ENCODE assay signal across 9 cellular contexts in genomic region chr9:136700959-136701664, GRCh38. TPM values are rescaled to one million over a fixed set of nuclear protein-coding genes. Genes with fewer than 3 reads are reported as not detected.
DNase-seq lines count a peak whose midpoint lies in the region; ATAC-seq, FAIRE-seq and TF ChIP-seq lines count a peak whose summit lies in the region.
"Had no signal": no experiment of that assay in that cellular context is flagged by ENCODE, and none has a peak within 500 bp of the region (broad histone marks: within the 10 kb centered on the region; RNA-seq: fewer than 3 reads in every experiment).

No MANE protein-coding gene starts in this region.

- H3K79me2 ChIP-seq in HepG2 (ENCODE audit: insufficient read depth, low read length) = no peaks in the 10 kb centered on the region

- 66% methylated on average over 12 of the region's 37 CpGs for WGBS in HepG2 (ENCODE audit: low lambda C conversion rate)

- no peak overlapping the region for H2AFZ ChIP-seq in HepG2 (ENCODE audit: low read length)

- no peaks in the 10 kb centered on the region for H3K9me3 ChIP-seq in BLaER1
- H3K9me3 ChIP-seq in HepG2 (ENCODE audit: low read length) = no peaks in the 10 kb centered on the region

- H3K27ac ChIP-seq in BLaER1 (peak overlapping the region; percentile 72), HepG2 (ENCODE audit: extremely low read length, insufficient read depth, low read length) (no peak overlapping the region)

- no peak for TF ChIP-seq RAD21 in HepG2 (CRISPR knock-in tag; IDR thresholded peaks at IDR 0.05)

- no peaks in the 10 kb centered on the region for H3K36me3 ChIP-seq in BLaER1
- H3K36me3 ChIP-seq in HepG2 (replicated peaks in 1 of 2; ENCODE audit: control insufficient read depth in 1 of 2, insufficient read depth in 2 of 2, low read length in 2 of 2) = no peaks in the 10 kb centered on the region

- H3K4me3 ChIP-seq in BLaER1 (peak overlapping the region; percentile 53), HepG2 (replicated peaks in 1 of 3; ENCODE audit: insufficient read depth in 1 of 3, low read depth in 2 of 3, low read length in 3 of 3) (no peak overlapping the region)

- no peaks in the 10 kb centered on the region for H3K27me3 ChIP-seq in BLaER1
- H3K27me3 ChIP-seq in HepG2 (ENCODE audit: control insufficient read depth in 1 of 2, insufficient read depth in 2 of 2, low read length in 2 of 2) = peaks cover 5 to 22% of the 10 kb centered on the region in 2 experiments; a peak in 4 of 5 replicates

- CTCF ChIA-PET in HepG2 (lab: Yijun Ruan, JAX; ENCODE audit: low intra/inter-chr PET ratio, low total read pairs) = no interaction called here

- no peaks in the 10 kb centered on the region for H4K20me1 ChIP-seq in BLaER1
- H4K20me1 ChIP-seq in HepG2 (ENCODE audit: insufficient read depth, low read length) = no peaks in the 10 kb centered on the region

- TF ChIP-seq CTCF in HepG2 (CRISPR knock-in tag; IDR thresholded peaks at IDR 0.05) = no peak

- peak overlapping the region; percentile 72 for H3K9ac ChIP-seq in BLaER1
- H3K9ac ChIP-seq in HepG2 (ENCODE audit: insufficient read depth, low read depth, low read length) = no peak overlapping the region

- ATAC-seq in GM21786 (IDR thresholded peaks at IDR 0.05; ENCODE audit: unreplicated experiment) (peak; percentile 63), HepG2 (no peak)
- peak; percentile 96 to 98 for ATAC-seq in activated CD4-positive, CD25-positive, alpha-beta regulatory T cell treated with anti-CD3 and anti-CD28 coated beads, Interleukin-2, amount 50 U/mL, for 24 hours
- peak; percentile 96 for ATAC-seq in stimulated activated naive CD8-positive, alpha-beta T cell treated with anti-CD3 and anti-CD28 coated beads, Interleukin-15, Interleukin-2, amounts not matched to agents 100 U/mL and 50 U/mL, for 24 hours

- H3K4me1 ChIP-seq in BLaER1 (peaks cover 97% of the 10 kb centered on the region), HepG2 (ENCODE audit: insufficient read depth, low read length) (peaks cover 44% of the 10 kb centered on the region)

- TF ChIP-seq POLR2A in HepG2 (IDR thresholded peaks at IDR 0.05; ENCODE audit: insufficient read depth in 1 of 2, low read depth in 2 of 2, low read length in 2 of 2) = no peak

- H3K4me2 ChIP-seq in BLaER1 = peak overlapping the region; percentile 90
- H3K4me2 ChIP-seq in HepG2 (ENCODE audit: low read depth, low read length) = no peak overlapping the region

- DNase-seq in glomerular visceral epithelial cell (ENCODE audit: extremely low spot score) (peak; percentile 25), DMS114 treated with DMSO at 0.1 percent for 48 hours (lab: John Stamatoyannopoulos, UW; ENCODE audit: unreplicated experiment) (no peak), SKM-1 (lab: John Stamatoyannopoulos, UW; ENCODE audit: unreplicated experiment) (no peak), HepG2 (ENCODE audit: low spot score) (no peak)
- peak; percentile 76 for DNase-seq in stimulated activated naive CD8-positive, alpha-beta T cell treated with anti-CD3 and anti-CD28 coated beads, Interleukin-15, Interleukin-2, amounts not matched to agents 100 U/mL and 50 U/mL, for 24 hours

- TF ChIP-seq EP300 in HepG2 (IDR thresholded peaks at IDR 0.05; ENCODE audit: low read depth in 2 of 2, low read length in 2 of 2) = no peak
- TF ChIP-seq EP300 in HepG2 (CRISPR knock-in tag; IDR thresholded peaks at IDR 0.05; ENCODE audit: borderline replicate concordance) = no peak

- intact Hi-C loops in HepG2 (cut with micrococcal nuclease; ENCODE audit: unreplicated experiment) = no loop called here

- no peak for FAIRE-seq in HepG2 (lab: Jason Lieb, UNC)
- FAIRE-seq: TTC549 had no signal

- POLR2A ChIA-PET in HepG2 (lab: Yijun Ruan, JAX) = no interaction called here

- in situ Hi-C loops in HepG2 (cut with HindIII; ENCODE audit: extremely low pct_ligation_motif_present, low pct_unique_long_range_greater_than_20kb) = no loop called here

- BruUV-seq in HepG2 (replicated peaks; lab: Mats Ljungman, UMichigan) = no TSS peak

RNA-seq across cellular contexts. Expression of gene DIPK1B, which starts 11.3 kb away (rescaled TPM):
- 0.18 and 0.28 TPM in 2 replicates for total RNA-seq in HepG2 (2016; rRNA removed; fragmentation: Illumina TruSeq; extraction: Trizol)
- 0.91 and 1.1 TPM in 2 replicates for total RNA-seq in HepG2 (2016; cell fraction: cytosol; rRNA removed; fragmentation: Illumina TruSeq; extraction: Trizol; ENCODE audit: low read depth)
- 0.28 and 0.41 TPM in 2 replicates for total RNA-seq in HepG2 (2016; cell fraction: insoluble cytoplasmic fraction; rRNA removed; fragmentation: Illumina TruSeq; extraction: Trizol)
- total RNA-seq in HepG2 (2016; cell fraction: membrane; rRNA removed; fragmentation: Illumina TruSeq; extraction: Trizol) = 0.99 and 1.2 TPM in 2 replicates
- 0.16 TPM in 1 of 2 replicates, not detected in the other for total RNA-seq in HepG2 (2016; cell fraction: nucleus; rRNA removed; fragmentation: Illumina TruSeq; extraction: Trizol)
- 3.9 and 7.2 TPM in 2 replicates for polyA plus RNA-seq in HepG2 (2011; rRNA removed)
- 4.8 and 7.5 TPM in 2 replicates for polyA plus RNA-seq in HepG2 (2011; cell fraction: cytosol; rRNA removed)
- 17.3 and 19.2 TPM in 2 replicates for polyA plus RNA-seq in HepG2 (2011; cell fraction: nucleus; rRNA removed)
- polyA plus RNA-seq in HepG2 (2012) = 3.2 TPM in 2 replicates
- polyA plus RNA-seq in HepG2 (2016; cell fraction: cytosol; fragmentation: Illumina TruSeq; extraction: Trizol; ENCODE audit: low read depth) = 1.3 TPM in 2 replicates
- polyA plus RNA-seq in HepG2 (2016; cell fraction: insoluble cytoplasmic fraction; fragmentation: Illumina TruSeq; extraction: Trizol; ENCODE audit: low read depth) = 0.28 and 0.45 TPM in 2 replicates
- polyA plus RNA-seq in HepG2 (2016; cell fraction: membrane; fragmentation: Illumina TruSeq; extraction: Trizol; ENCODE audit: low read depth) = 1.1 TPM in 2 replicates
- 0.56 and 0.57 TPM in 2 replicates for polyA plus RNA-seq in HepG2 (2016; cell fraction: nucleus; fragmentation: Illumina TruSeq; extraction: Trizol; ENCODE audit: insufficient read depth, low read depth)
- 0.07 and 7.1 TPM in 2 replicates for polyA minus RNA-seq in HepG2 (2011; rRNA and poly(A)+ RNA removed; ENCODE audit: low replicate concordance)
- polyA minus RNA-seq in HepG2 (2011; cell fraction: cytosol; rRNA and poly(A)+ RNA removed) = 2.7 and 3.6 TPM in 2 replicates
- 1.2 TPM in 2 replicates for polyA minus RNA-seq in HepG2 (2011; cell fraction: nucleus; rRNA and poly(A)+ RNA removed)

RNA-seq across cellular contexts. Expression of gene AGPAT2, which starts 13.9 kb away (rescaled TPM):
- total RNA-seq in HepG2 (2016; rRNA removed; fragmentation: Illumina TruSeq; extraction: Trizol) = 2.5 and 3.9 TPM in 2 replicates
- 5.2 and 5.9 TPM in 2 replicates for total RNA-seq in HepG2 (2016; cell fraction: cytosol; rRNA removed; fragmentation: Illumina TruSeq; extraction: Trizol; ENCODE audit: low read depth)
- total RNA-seq in HepG2 (2016; cell fraction: insoluble cytoplasmic fraction; rRNA removed; fragmentation: Illumina TruSeq; extraction: Trizol) = 2.1 and 3.5 TPM in 2 replicates
- 6.3 and 6.7 TPM in 2 replicates for total RNA-seq in HepG2 (2016; cell fraction: membrane; rRNA removed; fragmentation: Illumina TruSeq; extraction: Trizol)
- 3.1 and 3.9 TPM in 2 replicates for total RNA-seq in HepG2 (2016; cell fraction: nucleus; rRNA removed; fragmentation: Illumina TruSeq; extraction: Trizol)
- polyA plus RNA-seq in HepG2 (2011; rRNA removed) = 25.8 and 33.0 TPM in 2 replicates
- 34.1 and 37.6 TPM in 2 replicates for polyA plus RNA-seq in HepG2 (2011; cell fraction: cytosol; rRNA removed)
- 32.1 and 35.6 TPM in 2 replicates for polyA plus RNA-seq in HepG2 (2011; cell fraction: nucleus; rRNA removed)
- polyA plus RNA-seq in HepG2 (2012) = 9.3 and 10.6 TPM in 2 replicates
- 8.4 and 9.1 TPM in 2 replicates for polyA plus RNA-seq in HepG2 (2016; cell fraction: cytosol; fragmentation: Illumina TruSeq; extraction: Trizol; ENCODE audit: low read depth)
- polyA plus RNA-seq in HepG2 (2016; cell fraction: insoluble cytoplasmic fraction; fragmentation: Illumina TruSeq; extraction: Trizol; ENCODE audit: low read depth) = 3.6 and 3.8 TPM in 2 replicates
- 9.7 and 9.8 TPM in 2 replicates for polyA plus RNA-seq in HepG2 (2016; cell fraction: membrane; fragmentation: Illumina TruSeq; extraction: Trizol; ENCODE audit: low read depth)
- 8.2 and 8.4 TPM in 2 replicates for polyA plus RNA-seq in HepG2 (2016; cell fraction: nucleus; fragmentation: Illumina TruSeq; extraction: Trizol; ENCODE audit: insufficient read depth, low read depth)
- polyA minus RNA-seq in HepG2 (2011; rRNA and poly(A)+ RNA removed; ENCODE audit: low replicate concordance) = 34.1 and 96.5 TPM in 2 replicates
- polyA minus RNA-seq in HepG2 (2011; cell fraction: cytosol; rRNA and poly(A)+ RNA removed) = 12.3 and 17.9 TPM in 2 replicates
- 6.1 and 6.2 TPM in 2 replicates for polyA minus RNA-seq in HepG2 (2011; cell fraction: nucleus; rRNA and poly(A)+ RNA removed)

RNA-seq across cellular contexts. Expression of gene EGFL7, which starts 38.4 kb away (rescaled TPM):
- total RNA-seq in HepG2 (2016; rRNA removed; fragmentation: Illumina TruSeq; extraction: Trizol) = 0.20 TPM in 1 of 2 replicates, not detected in the other
- total RNA-seq in HepG2 (2016; cell fraction: cytosol; rRNA removed; fragmentation: Illumina TruSeq; extraction: Trizol; ENCODE audit: low read depth) = 0.61 and 0.88 TPM in 2 replicates
- 0.19 and 0.32 TPM in 2 replicates for total RNA-seq in HepG2 (2016; cell fraction: insoluble cytoplasmic fraction; rRNA removed; fragmentation: Illumina TruSeq; extraction: Trizol)
- 0.59 and 0.93 TPM in 2 replicates for total RNA-seq in HepG2 (2016; cell fraction: membrane; rRNA removed; fragmentation: Illumina TruSeq; extraction: Trizol)
- total RNA-seq in HepG2 (2016; cell fraction: nucleus; rRNA removed; fragmentation: Illumina TruSeq; extraction: Trizol) = 0.40 TPM in 1 of 2 replicates, not detected in the other
- 5.1 and 10.3 TPM in 2 replicates for polyA plus RNA-seq in HepG2 (2011; rRNA removed)
- 7.6 and 12.5 TPM in 2 replicates for polyA plus RNA-seq in HepG2 (2011; cell fraction: cytosol; rRNA removed)
- 20.6 and 22.6 TPM in 2 replicates for polyA plus RNA-seq in HepG2 (2011; cell fraction: nucleus; rRNA removed)
- polyA plus RNA-seq in HepG2 (2012) = 1.6 and 2.3 TPM in 2 replicates
- 0.54 and 0.89 TPM in 2 replicates for polyA plus RNA-seq in HepG2 (2016; cell fraction: cytosol; fragmentation: Illumina TruSeq; extraction: Trizol; ENCODE audit: low read depth)
- 0.20 and 0.56 TPM in 2 replicates for polyA plus RNA-seq in HepG2 (2016; cell fraction: insoluble cytoplasmic fraction; fragmentation: Illumina TruSeq; extraction: Trizol; ENCODE audit: low read depth)
- 0.68 and 0.72 TPM in 2 replicates for polyA plus RNA-seq in HepG2 (2016; cell fraction: membrane; fragmentation: Illumina TruSeq; extraction: Trizol; ENCODE audit: low read depth)
- not detected in 2 replicates for polyA plus RNA-seq in HepG2 (2016; cell fraction: nucleus; fragmentation: Illumina TruSeq; extraction: Trizol; ENCODE audit: insufficient read depth, low read depth)
- polyA minus RNA-seq in HepG2 (2011; rRNA and poly(A)+ RNA removed; ENCODE audit: low replicate concordance) = 3.6 and 4.7 TPM in 2 replicates
- polyA minus RNA-seq in HepG2 (2011; cell fraction: cytosol; rRNA and poly(A)+ RNA removed) = 3.1 and 3.3 TPM in 2 replicates
- 1.9 and 3.0 TPM in 2 replicates for polyA minus RNA-seq in HepG2 (2011; cell fraction: nucleus; rRNA and poly(A)+ RNA removed)

RNA-seq across cellular contexts. Expression of gene LCN10, which starts 41.6 kb away (rescaled TPM):
- total RNA-seq in HepG2 (2016; rRNA removed; fragmentation: Illumina TruSeq; extraction: Trizol) = 0.14 and 0.53 TPM in 2 replicates
- total RNA-seq in HepG2 (2016; cell fraction: cytosol; rRNA removed; fragmentation: Illumina TruSeq; extraction: Trizol; ENCODE audit: low read depth) = not detected in 2 replicates
- total RNA-seq in HepG2 (2016; cell fraction: insoluble cytoplasmic fraction; rRNA removed; fragmentation: Illumina TruSeq; extraction: Trizol) = 0.13 and 0.19 TPM in 2 replicates
- total RNA-seq in HepG2 (2016; cell fraction: membrane; rRNA removed; fragmentation: Illumina TruSeq; extraction: Trizol) = 0.34 TPM in 2 replicates
- total RNA-seq in HepG2 (2016; cell fraction: nucleus; rRNA removed; fragmentation: Illumina TruSeq; extraction: Trizol) = 0.22 TPM in 1 of 2 replicates, not detected in the other
- polyA plus RNA-seq in HepG2 (2011; rRNA removed) = 0.61 and 0.84 TPM in 2 replicates
- polyA plus RNA-seq in HepG2 (2011; cell fraction: cytosol; rRNA removed) = 0.82 and 1.0 TPM in 2 replicates
- 0.85 and 1.8 TPM in 2 replicates for polyA plus RNA-seq in HepG2 (2011; cell fraction: nucleus; rRNA removed)
- polyA plus RNA-seq in HepG2 (2012) = 1.5 and 1.8 TPM in 2 replicates
- polyA plus RNA-seq in HepG2 (2016; cell fraction: cytosol; fragmentation: Illumina TruSeq; extraction: Trizol; ENCODE audit: low read depth) = 0.18 and 0.24 TPM in 2 replicates
- 0.27 and 0.43 TPM in 2 replicates for polyA plus RNA-seq in HepG2 (2016; cell fraction: insoluble cytoplasmic fraction; fragmentation: Illumina TruSeq; extraction: Trizol; ENCODE audit: low read depth)
- polyA plus RNA-seq in HepG2 (2016; cell fraction: membrane; fragmentation: Illumina TruSeq; extraction: Trizol; ENCODE audit: low read depth) = 0.15 and 0.43 TPM in 2 replicates
- polyA plus RNA-seq in HepG2 (2016; cell fraction: nucleus; fragmentation: Illumina TruSeq; extraction: Trizol; ENCODE audit: insufficient read depth, low read depth) = 0.41 and 0.74 TPM in 2 replicates
- 0.30 and 1.0 TPM in 2 replicates for polyA minus RNA-seq in HepG2 (2011; rRNA and poly(A)+ RNA removed; ENCODE audit: low replicate concordance)
- not detected in 2 replicates for polyA minus RNA-seq in HepG2 (2011; cell fraction: cytosol; rRNA and poly(A)+ RNA removed)
- polyA minus RNA-seq in HepG2 (2011; cell fraction: nucleus; rRNA and poly(A)+ RNA removed) = not detected in 2 replicates

RNA-seq across cellular contexts. Expression of gene LCN6, which starts 47.2 kb away (rescaled TPM):
- total RNA-seq in HepG2 (2016; rRNA removed; fragmentation: Illumina TruSeq; extraction: Trizol) = not detected in 2 replicates
- not detected in 2 replicates for total RNA-seq in HepG2 (2016; cell fraction: cytosol; rRNA removed; fragmentation: Illumina TruSeq; extraction: Trizol; ENCODE audit: low read depth)
- total RNA-seq in HepG2 (2016; cell fraction: insoluble cytoplasmic fraction; rRNA removed; fragmentation: Illumina TruSeq; extraction: Trizol) = not detected in 2 replicates
- total RNA-seq in HepG2 (2016; cell fraction: membrane; rRNA removed; fragmentation: Illumina TruSeq; extraction: Trizol) = not detected in 2 replicates
- total RNA-seq in HepG2 (2016; cell fraction: nucleus; rRNA removed; fragmentation: Illumina TruSeq; extraction: Trizol) = not detected in 2 replicates
- not detected in 2 replicates for polyA plus RNA-seq in HepG2 (2011; rRNA removed)
- polyA plus RNA-seq in HepG2 (2011; cell fraction: cytosol; rRNA removed) = not detected in 2 replicates
- not detected in 2 replicates for polyA plus RNA-seq in HepG2 (2011; cell fraction: nucleus; rRNA removed)
- polyA plus RNA-seq in HepG2 (2012) = not detected in 2 replicates
- not detected in 2 replicates for polyA plus RNA-seq in HepG2 (2016; cell fraction: cytosol; fragmentation: Illumina TruSeq; extraction: Trizol; ENCODE audit: low read depth)
- polyA plus RNA-seq in HepG2 (2016; cell fraction: insoluble cytoplasmic fraction; fragmentation: Illumina TruSeq; extraction: Trizol; ENCODE audit: low read depth) = not detected in 2 replicates
- polyA plus RNA-seq in HepG2 (2016; cell fraction: membrane; fragmentation: Illumina TruSeq; extraction: Trizol; ENCODE audit: low read depth) = not detected in 2 replicates
- polyA plus RNA-seq in HepG2 (2016; cell fraction: nucleus; fragmentation: Illumina TruSeq; extraction: Trizol; ENCODE audit: insufficient read depth, low read depth) = not detected in 2 replicates
- not detected in 2 replicates for polyA minus RNA-seq in HepG2 (2011; rRNA and poly(A)+ RNA removed; ENCODE audit: low replicate concordance)
- polyA minus RNA-seq in HepG2 (2011; cell fraction: cytosol; rRNA and poly(A)+ RNA removed) = not detected in 2 replicates
- polyA minus RNA-seq in HepG2 (2011; cell fraction: nucleus; rRNA and poly(A)+ RNA removed) = not detected in 2 replicates

Comparison
In these comparisons a context has a peak if more than half of its experiments do, and no peak if none do; other contexts are left out.
1. DNase-seq: peak in glomerular visceral epithelial cell (single experiment) and stimulated activated naive CD8-positive, alpha-beta T cell treated with anti-CD3 and anti-CD28 coated beads, Interleukin-15, Interleukin-2, amounts not matched to agents 100 U/mL and 50 U/mL, for 24 hours (single experiment); none in DMS114 treated with DMSO at 0.1 percent for 48 hours (single experiment), SKM-1 (single experiment) and HepG2 (single experiment).